1 cellular context compared by ENCODE assay signal in the genomic region with DNA sequence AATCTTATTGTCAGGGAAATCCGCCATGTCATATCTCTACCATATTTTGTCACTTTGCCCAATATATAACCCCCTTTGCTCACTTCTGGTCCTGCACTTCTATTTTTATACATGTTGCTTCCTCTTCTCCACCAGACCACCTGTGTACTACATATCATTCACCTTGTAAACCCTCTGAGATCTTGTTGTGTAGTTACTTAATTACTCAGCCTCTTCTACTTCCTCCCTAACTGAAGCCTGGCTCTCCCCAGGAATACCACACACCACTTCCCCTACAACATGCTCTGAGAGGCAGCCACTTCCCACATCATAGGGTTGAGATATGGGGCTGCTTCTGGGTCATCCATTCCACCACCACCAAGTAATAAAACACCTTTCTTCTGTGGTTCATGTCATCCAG.
TF ChIP-seq lines count a peak whose summit lies in the region.

No MANE protein-coding gene starts in this region.

TF ChIP-seq in GM12878, 131 proteins besides CTCF, POLR2A, EP300 and RAD21 (continued from another document):
- peak; percentile 52; the same call in 1 of the 2 replicates for TF ChIP-seq ATF7 (IDR thresholded peaks at IDR 0.05; ENCODE audit: low read depth)
- peak; percentile 35; the same call in 1 of the 2 replicates for TF ChIP-seq CREB1 (IDR thresholded peaks at IDR 0.05; ENCODE audit: low read depth)
- TF ChIP-seq IKZF2 (IDR thresholded peaks at IDR 0.05), result peak; percentile 82
- peak; percentile 87; the same call in 1 of the 2 replicates for TF ChIP-seq MEF2A (IDR thresholded peaks at IDR 0.05; ENCODE audit: insufficient read depth, low read depth, low read length)
- TF ChIP-seq EZH2 (IDR thresholded peaks at IDR 0.05; ENCODE audit: borderline replicate concordance, control insufficient read depth, low read depth, low read length), result no peak
- TF ChIP-seq NBN (IDR thresholded peaks at IDR 0.05), result peak; percentile 46; the same call in 1 of the 2 replicates
- TF ChIP-seq BHLHE40 (IDR thresholded peaks at IDR 0.05; ENCODE audit: borderline replicate concordance in 1 of 2, low read depth in 2 of 2, low read length in 1 of 2), result no peak
- no peak for TF ChIP-seq SP1 (IDR thresholded peaks at IDR 0.05; ENCODE audit: low read depth, low read length)
- TF ChIP-seq SUZ12 (IDR thresholded peaks at IDR 0.05; ENCODE audit: unreplicated experiment), result no peak
- no peak for TF ChIP-seq ZBTB4 (CRISPR knock-in tag; IDR thresholded peaks at IDR 0.05)
- no peak for TF ChIP-seq ZSCAN29 (IDR thresholded peaks at IDR 0.05)
- TF ChIP-seq SKIL (IDR thresholded peaks at IDR 0.05; ENCODE audit: low read depth, poor library complexity, severe bottlenecking), result no peak
- no peak for TF ChIP-seq MXI1 (IDR thresholded peaks at IDR 0.05; ENCODE audit: low read depth, low read length)
- TF ChIP-seq KAT2A (conservative IDR thresholded peaks at IDR 0.05; ENCODE audit: control insufficient read depth, low read depth, low read length), result no peak
- TF ChIP-seq, protein P1, sequence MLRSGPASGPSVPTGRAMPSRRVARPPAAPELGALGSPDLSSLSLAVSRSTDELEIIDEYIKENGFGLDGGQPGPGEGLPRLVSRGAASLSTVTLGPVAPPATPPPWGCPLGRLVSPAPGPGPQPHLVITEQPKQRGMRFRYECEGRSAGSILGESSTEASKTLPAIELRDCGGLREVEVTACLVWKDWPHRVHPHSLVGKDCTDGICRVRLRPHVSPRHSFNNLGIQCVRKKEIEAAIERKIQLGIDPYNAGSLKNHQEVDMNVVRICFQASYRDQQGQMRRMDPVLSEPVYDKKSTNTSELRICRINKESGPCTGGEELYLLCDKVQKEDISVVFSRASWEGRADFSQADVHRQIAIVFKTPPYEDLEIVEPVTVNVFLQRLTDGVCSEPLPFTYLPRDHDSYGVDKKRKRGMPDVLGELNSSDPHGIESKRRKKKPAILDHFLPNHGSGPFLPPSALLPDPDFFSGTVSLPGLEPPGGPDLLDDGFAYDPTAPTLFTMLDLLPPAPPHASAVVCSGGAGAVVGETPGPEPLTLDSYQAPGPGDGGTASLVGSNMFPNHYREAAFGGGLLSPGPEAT (IDR thresholded peaks at IDR 0.05; ENCODE audit: low read depth), result 0 out of 2 replicates have a peak, but pooled peaks have one; percentile 39
- TF ChIP-seq, protein P2, sequence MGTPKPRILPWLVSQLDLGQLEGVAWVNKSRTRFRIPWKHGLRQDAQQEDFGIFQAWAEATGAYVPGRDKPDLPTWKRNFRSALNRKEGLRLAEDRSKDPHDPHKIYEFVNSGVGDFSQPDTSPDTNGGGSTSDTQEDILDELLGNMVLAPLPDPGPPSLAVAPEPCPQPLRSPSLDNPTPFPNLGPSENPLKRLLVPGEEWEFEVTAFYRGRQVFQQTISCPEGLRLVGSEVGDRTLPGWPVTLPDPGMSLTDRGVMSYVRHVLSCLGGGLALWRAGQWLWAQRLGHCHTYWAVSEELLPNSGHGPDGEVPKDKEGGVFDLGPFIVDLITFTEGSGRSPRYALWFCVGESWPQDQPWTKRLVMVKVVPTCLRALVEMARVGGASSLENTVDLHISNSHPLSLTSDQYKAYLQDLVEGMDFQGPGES (IDR thresholded peaks at IDR 0.05), result no peak
